In the genomic region with DNA sequence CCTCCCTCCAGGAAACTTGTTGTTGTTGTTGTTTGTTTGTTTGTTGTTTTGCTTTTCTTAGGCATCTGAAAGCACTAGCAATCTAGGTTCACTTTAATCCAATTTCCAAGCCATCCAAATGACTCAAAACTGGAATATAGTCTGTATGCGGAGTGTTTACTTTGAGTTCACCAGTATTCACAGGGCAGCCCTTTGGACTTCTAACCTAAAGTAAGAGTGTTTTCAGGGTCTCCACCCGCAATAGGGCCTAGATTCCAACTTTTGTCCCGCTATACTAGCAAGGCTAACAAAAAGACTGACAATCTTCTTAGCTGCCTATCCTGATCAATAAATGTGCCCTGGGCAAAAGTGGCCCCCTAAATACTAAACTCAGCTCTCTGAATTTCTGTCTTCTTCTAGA, we compare ENCODE assay signal across 9 cellular contexts.
"Had no signal": no experiment of that assay in that cellular context is flagged by ENCODE, and none has a peak within 500 bp of the region (broad histone marks: within the 10 kb centered on the region; RNA-seq: fewer than 3 reads in every experiment).

No MANE protein-coding gene starts in this region.

- H3K9me3 Mint-ChIP-seq: H9 had no signal

- H3K4me3 ChIP-seq: GM23248, K562 had no signal

- H2AFZ ChIP-seq: GM23248 had no signal

- ATAC-seq: K562 had no signal

- H3K9ac ChIP-seq: GM23248 had no signal

- H3K27ac Mint-ChIP-seq: H9 had no signal

- H3K4me3 Mint-ChIP-seq: H9 had no signal

- FAIRE-seq: H1, H54, HTR-8/SVneo, K562 had no signal

- DNase-seq: GM23248, H9, HCEC 1CT, IMR-90, KG1 had no signal

- H3K27ac ChIP-seq: GM23248 had no signal
